ENCODE assay signal across 14 cellular contexts in the genomic region with DNA sequence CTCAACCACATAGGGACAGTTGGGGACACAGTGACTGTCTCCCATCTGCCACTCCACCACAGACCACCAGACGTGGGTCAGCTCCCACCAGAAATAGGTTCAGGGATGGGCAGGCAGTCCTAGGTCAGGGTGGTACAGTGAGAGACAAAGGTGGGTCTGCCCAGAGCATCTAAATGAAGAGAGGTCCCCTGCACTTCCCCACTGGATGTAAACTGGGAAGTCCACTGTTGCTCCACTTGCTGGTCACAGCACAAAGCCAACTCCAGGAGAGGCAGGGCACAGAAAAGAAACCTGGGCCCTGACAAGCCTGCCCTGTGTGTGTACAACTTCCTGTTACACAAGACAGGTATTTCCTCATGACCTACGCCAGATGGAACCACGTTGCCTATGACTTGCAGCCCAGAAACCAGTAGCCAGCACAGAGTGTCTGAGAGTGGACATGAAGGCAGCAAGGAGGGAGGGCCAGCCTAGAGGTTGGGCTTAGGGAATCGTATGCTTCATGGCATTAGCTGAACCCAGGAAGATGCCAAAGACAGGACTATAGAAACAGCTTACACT.
A peak's percentile ranks its signal among the peaks of the same experiment; 100 is the strongest.
DNase-seq lines count a peak whose midpoint lies in the region; ATAC-seq and TF ChIP-seq lines count a peak whose summit lies in the region.
"Had no signal": no experiment of that assay in that cellular context is flagged by ENCODE, and none has a peak within 500 bp of the region (broad histone marks: within the 10 kb centered on the region; RNA-seq: fewer than 3 reads in every experiment).

No MANE protein-coding gene starts in this region.

- TF ChIP-seq CTCF in MCF 10A (IDR thresholded peaks at IDR 0.05; ENCODE audit: unreplicated experiment): no peak
- TF ChIP-seq CTCF in breast epithelium (IDR thresholded peaks at IDR 0.05): no peak
- TF ChIP-seq CTCF in fibroblast of pulmonary artery (IDR thresholded peaks at IDR 0.05; ENCODE audit: low read length, missing control alignments): no peak

- peaks cover 27% of the 10 kb centered on the region for H3K27me3 Mint-ChIP-seq in MCF 10A (ENCODE audit: insufficient read depth, unreplicated experiment)
- H3K27me3 Mint-ChIP-seq in T-helper 1 cell treated with Interleukin-12 subunit alpha and Interleukin-12 subunit beta and Interleukin-4 antibody, amounts not matched to agents 30 μg/mL and 1 μg/mL, for 36 hours (ENCODE audit: low read depth): no peaks in the 10 kb centered on the region
- no peaks in the 10 kb centered on the region for H3K27me3 Mint-ChIP-seq in stimulated activated naive CD8-positive, alpha-beta T cell treated with anti-CD3 and anti-CD28 coated beads, Interleukin-15, amount 100 ng/mL, for 72 hours

- no peak overlapping the region for H3K27ac ChIP-seq in breast epithelium

- no peaks in the 10 kb centered on the region for H3K36me3 Mint-ChIP-seq in MCF 10A (ENCODE audit: insufficient read depth, unreplicated experiment)
- H3K36me3 Mint-ChIP-seq in T-helper 1 cell treated with Interleukin-12 subunit alpha and Interleukin-12 subunit beta and Interleukin-4 antibody, amounts not matched to agents 30 μg/mL and 1 μg/mL, for 36 hours (ENCODE audit: low read depth): peaks cover 7% of the 10 kb centered on the region

- peak overlapping the region; percentile 21 for H3K27ac Mint-ChIP-seq in MCF 10A (ENCODE audit: low read depth, unreplicated experiment)
- H3K27ac Mint-ChIP-seq in T-helper 1 cell treated with Interleukin-12 subunit alpha and Interleukin-12 subunit beta and Interleukin-4 antibody, amounts not matched to agents 30 μg/mL and 1 μg/mL, for 36 hours: peak overlapping the region; percentile 91
- peak overlapping the region; percentile 59 to 76 for H3K27ac Mint-ChIP-seq in stimulated activated naive CD8-positive, alpha-beta T cell treated with anti-CD3 and anti-CD28 coated beads, Interleukin-15, amount 100 ng/mL, for 72 hours

- no peaks in the 10 kb centered on the region for H3K9me3 Mint-ChIP-seq in MCF 10A (ENCODE audit: unreplicated experiment)
- no peaks in the 10 kb centered on the region for H3K9me3 Mint-ChIP-seq in T-helper 1 cell treated with Interleukin-12 subunit alpha and Interleukin-12 subunit beta and Interleukin-4 antibody, amounts not matched to agents 30 μg/mL and 1 μg/mL, for 36 hours
- no peaks in the 10 kb centered on the region for H3K9me3 Mint-ChIP-seq in stimulated activated naive CD8-positive, alpha-beta T cell treated with anti-CD3 and anti-CD28 coated beads, Interleukin-15, amount 100 ng/mL, for 72 hours

- DNase-seq in MCF 10A (ENCODE audit: unreplicated experiment) (peak; percentile 84), breast epithelium (ENCODE audit: low spot score in 2 of 2) (no peak), fibroblast of pulmonary artery (ENCODE audit: low read depth) (peak; percentile 62), hypothalamus (lab: John Stamatoyannopoulos, UW) (no peak)
- DNase-seq in stimulated activated naive CD8-positive, alpha-beta T cell treated with anti-CD3 and anti-CD28 coated beads, Interleukin-15, amount 100 ng/mL, for 72 hours: no peak
- DNase-seq: central memory CD4-positive, alpha-beta T cell; GDM1; NCI-H1930; T1000 had no signal

- H3K4me3 Mint-ChIP-seq in MCF 10A (ENCODE audit: unreplicated experiment): no peak overlapping the region
- H3K4me3 Mint-ChIP-seq in T-helper 1 cell treated with Interleukin-12 subunit alpha and Interleukin-12 subunit beta and Interleukin-4 antibody, amounts not matched to agents 30 μg/mL and 1 μg/mL, for 36 hours: peak overlapping the region; percentile 50
- peak overlapping the region; percentile 7 to 48 for H3K4me3 Mint-ChIP-seq in stimulated activated naive CD8-positive, alpha-beta T cell treated with anti-CD3 and anti-CD28 coated beads, Interleukin-15, amount 100 ng/mL, for 72 hours
- H3K4me3 Mint-ChIP-seq: neural crest cell had no signal

- intact Hi-C loops in MCF 10A (cut with micrococcal nuclease) (no loop called here), breast epithelium (cut with DNase I; ENCODE audit: low total_unique reads) (no loop called here)

- peaks cover 6% of the 10 kb centered on the region for H3K4me1 Mint-ChIP-seq in MCF 10A (ENCODE audit: insufficient read depth, unreplicated experiment)
- H3K4me1 Mint-ChIP-seq in T-helper 1 cell treated with Interleukin-12 subunit alpha and Interleukin-12 subunit beta and Interleukin-4 antibody, amounts not matched to agents 30 μg/mL and 1 μg/mL, for 36 hours (ENCODE audit: low read depth): peaks cover 38% of the 10 kb centered on the region
- H3K4me1 Mint-ChIP-seq in stimulated activated naive CD8-positive, alpha-beta T cell treated with anti-CD3 and anti-CD28 coated beads, Interleukin-15, amount 100 ng/mL, for 72 hours: peaks cover 49% of the 10 kb centered on the region
- H3K4me1 Mint-ChIP-seq: neural crest cell had no signal

- H3K4me3 ChIP-seq in breast epithelium (no peak overlapping the region), fibroblast of pulmonary artery (replicated peaks; ENCODE audit: low read depth, low read length) (no peak overlapping the region)
- H3K4me3 ChIP-seq: skin epidermis had no signal

- peak; percentile 83 for ATAC-seq in stimulated activated naive CD8-positive, alpha-beta T cell treated with anti-CD3 and anti-CD28 coated beads, Interleukin-15, amount 100 ng/mL, for 72 hours
- ATAC-seq in HG03571 (IDR thresholded peaks at IDR 0.05; ENCODE audit: unreplicated experiment): no peak
- ATAC-seq in HG03342 (IDR thresholded peaks at IDR 0.05; ENCODE audit: unreplicated experiment): no peak

- H3K36me3 ChIP-seq in breast epithelium: no peaks in the 10 kb centered on the region

- H3K4me1 ChIP-seq in breast epithelium: no peaks in the 10 kb centered on the region

- TF ChIP-seq POLR2A in breast epithelium (IDR thresholded peaks at IDR 0.05): no peak

- POLR2A ChIA-PET in MCF 10A (lab: Yijun Ruan, JAX): no interaction called here

- BruUV-seq in MCF 10A (replicated peaks; lab: Mats Ljungman, UMichigan): no TSS peak

- H3K9me3 ChIP-seq in breast epithelium: no peaks in the 10 kb centered on the region

- H3K27me3 ChIP-seq in breast epithelium: peaks cover 0 to 7% of the 10 kb centered on the region in 2 donors

- CTCF ChIA-PET in MCF 10A (lab: Yijun Ruan, JAX): interaction anchor here (0.8 to 1.1 kb wide), 4 partner anchors 11 to 132 kb away, joined by 3 to 4 read pairs (median 3); no protein-coding TSS in a partner anchor

Comparison
In these comparisons a context has a peak if more than half of its experiments do, and no peak if none do; other contexts are left out.
1. DNase-seq: peak in MCF 10A (single experiment) and fibroblast of pulmonary artery (single experiment); none in breast epithelium (0 of 2), stimulated activated naive CD8-positive, alpha-beta T cell treated with anti-CD3 and anti-CD28 coated beads, Interleukin-15, amount 100 ng/mL, for 72 hours (0 of 2) and hypothalamus (0 of 51).
2. H3K27ac Mint-ChIP-seq: peak in every context shown above with its lines; median percentile 91 in T-helper 1 cell treated with Interleukin-12 subunit alpha and Interleukin-12 subunit beta and Interleukin-4 antibody, amounts not matched to agents 30 μg/mL and 1 μg/mL, for 36 hours; 68 in stimulated activated naive CD8-positive, alpha-beta T cell treated with anti-CD3 and anti-CD28 coated beads, Interleukin-15, amount 100 ng/mL, for 72 hours; 21 in MCF 10A.